14 cellular contexts compared by ENCODE assay signal in genomic region chr1:9676815-9677393, GRCh38. TPM values are rescaled to one million over a fixed set of nuclear protein-coding genes. Genes with fewer than 3 reads are reported as not detected.
A peak's percentile ranks its signal among the peaks of the same experiment; 100 is the strongest.
DNase-seq lines count a peak whose midpoint lies in the region; ATAC-seq and TF ChIP-seq lines count a peak whose summit lies in the region.
"Had no signal": no experiment of that assay in that cellular context is flagged by ENCODE, and none has a peak within 500 bp of the region (broad histone marks: within the 10 kb centered on the region; RNA-seq: fewer than 3 reads in every experiment).

No MANE protein-coding gene starts in this region.

- H3K4me1 Mint-ChIP-seq in activated T-cell treated with anti-CD3 and anti-CD28 coated beads, Interleukin-2, amount 50 U/mL, for 24 hours (ENCODE audit: low read depth), result peaks cover 63% of the 10 kb centered on the region

- no peak overlapping the region for H3K4me3 Mint-ChIP-seq in activated T-cell treated with anti-CD3 and anti-CD28 coated beads, Interleukin-2, amount 50 U/mL, for 24 hours
- H3K4me3 Mint-ChIP-seq: type B pancreatic cell had no signal

- CTCF ChIA-PET in Panc1 (lab: Charles Lee), result no interaction called here

- 65 to 66% methylated on average over 5 to 10 of the region's 10 CpGs for WGBS in transverse colon (ENCODE audit: low coverage in 1 of 2), 2 donors

- H3K27me3 Mint-ChIP-seq in activated T-cell treated with anti-CD3 and anti-CD28 coated beads, Interleukin-2, amount 50 U/mL, for 24 hours, result no peaks in the 10 kb centered on the region
- H3K27me3 Mint-ChIP-seq: type B pancreatic cell had no signal

- no TSS peak for BruUV-seq in Panc1 (replicated peaks; lab: Mats Ljungman, UMichigan)

- intact Hi-C loops in Panc1 (cut with micrococcal nuclease; ENCODE audit: unreplicated experiment) (no loop called here), transverse colon (cut with DNase I; ENCODE audit: low total_unique reads) (no loop called here)

- peaks cover 3% of the 10 kb centered on the region; the same call in 1 of the 2 replicates for H3K4me1 ChIP-seq in Panc1 (ENCODE audit: control insufficient read depth, insufficient read depth, low read length)
- no peaks in the 10 kb centered on the region for H3K4me1 ChIP-seq in transverse colon

- H3K27me3 ChIP-seq in Panc1 (ENCODE audit: control insufficient read depth, insufficient read depth, low read length), result no peaks in the 10 kb centered on the region
- H3K27me3 ChIP-seq in transverse colon, result no peaks in the 10 kb centered on the region
- H3K27me3 ChIP-seq in MG63, result no peaks in the 10 kb centered on the region
- H3K27me3 ChIP-seq: ovary had no signal

- in situ Hi-C loops in Panc1 (cut with HindIII; ENCODE audit: low pct_unique_long_range_greater_than_20kb, low sequenced_read_pairs) (no loop called here), ACHN (cut with HindIII; ENCODE audit: low pct_ligation_motif_present, low pct_unique_long_range_greater_than_20kb, low sequenced_read_pairs) (no loop called here), transverse colon (cut with MboI; ENCODE audit: low pct_ligation_motif_present in 1 of 4, low pct_unique_long_range_greater_than_20kb in 1 of 4, low sequenced_read_pairs in 3 of 4) (no loop called here)

- no peak for TF ChIP-seq EP300 in transverse colon (IDR thresholded peaks at IDR 0.05; ENCODE audit: low read depth)

- no peaks in the 10 kb centered on the region for H3K9me3 ChIP-seq in Panc1 (ENCODE audit: control insufficient read depth, insufficient read depth, low read depth, low read length)
- H3K9me3 ChIP-seq in transverse colon, result no peaks in the 10 kb centered on the region
- H3K9me3 ChIP-seq in MG63, result no peaks in the 10 kb centered on the region
- H3K9me3 ChIP-seq: ovary had no signal

- TF ChIP-seq POLR2A in transverse colon (IDR thresholded peaks at IDR 0.05), result no peak

- POLR2A ChIA-PET in Panc1 (lab: Charles Lee), result no interaction called here

- H3K36me3 ChIP-seq in Panc1 (ENCODE audit: control insufficient read depth, insufficient read depth, low read length), result no peaks in the 10 kb centered on the region
- H3K36me3 ChIP-seq in transverse colon, result no peaks in the 10 kb centered on the region
- H3K36me3 ChIP-seq in MG63, result no peaks in the 10 kb centered on the region
- H3K36me3 ChIP-seq: ovary had no signal

- ATAC-seq in Panc1, result peak; percentile 36; the same call in 1 of the 2 replicates
- peak; percentile 29 for ATAC-seq in stimulated activated naive CD8-positive, alpha-beta T cell treated with anti-CD3 and anti-CD28 coated beads, Interleukin-15, Interleukin-2, amounts not matched to agents 100 U/mL and 50 U/mL, for 24 hours

- peak overlapping the region; percentile 90 for H3K27ac Mint-ChIP-seq in activated T-cell treated with anti-CD3 and anti-CD28 coated beads, Interleukin-2, amount 50 U/mL, for 24 hours
- H3K27ac Mint-ChIP-seq: type B pancreatic cell had no signal

- peaks cover 79% of the 10 kb centered on the region for H3K36me3 Mint-ChIP-seq in activated T-cell treated with anti-CD3 and anti-CD28 coated beads, Interleukin-2, amount 50 U/mL, for 24 hours (ENCODE audit: low read depth)
- H3K36me3 Mint-ChIP-seq: type B pancreatic cell had no signal

- no peak for TF ChIP-seq CTCF in Panc1 (IDR thresholded peaks at IDR 0.05)
- TF ChIP-seq CTCF in choroid plexus epithelial cell (conservative IDR thresholded peaks at IDR 0.05; ENCODE audit: low read depth, low read length), result no peak
- no peak for TF ChIP-seq CTCF in transverse colon (IDR thresholded peaks at IDR 0.05)

- H3K9me3 Mint-ChIP-seq in activated T-cell treated with anti-CD3 and anti-CD28 coated beads, Interleukin-2, amount 50 U/mL, for 24 hours, result no peaks in the 10 kb centered on the region
- H3K9me3 Mint-ChIP-seq: type B pancreatic cell had no signal

- H3K4me3 ChIP-seq in Panc1 (ENCODE audit: low read depth in 2 of 2, low read length in 2 of 2) (no peak overlapping the region), choroid plexus epithelial cell (ENCODE audit: low read depth, low read length) (no peak overlapping the region), transverse colon (no peak overlapping the region), MG63 (no peak overlapping the region)
- H3K4me3 ChIP-seq: ovary had no signal

- DNase-seq in activated T-cell treated with anti-CD3 and anti-CD28 coated beads, Interleukin-2, amount 50 U/mL, for 24 hours, result no peak
- no peak for DNase-seq in activated T-cell treated with anti-CD3 and anti-CD28 coated beads, Interleukin-2, amount 50 U/mL, for 48 hours
- no peak for DNase-seq in Panc1 (ENCODE audit: low read depth, low spot score)
- peak; percentile 41 for DNase-seq in choroid plexus epithelial cell (ENCODE audit: low read depth)
- DNase-seq in stimulated activated naive CD8-positive, alpha-beta T cell treated with anti-CD3 and anti-CD28 coated beads, Interleukin-15, Interleukin-2, amounts not matched to agents 100 U/mL and 50 U/mL, for 24 hours, result no peak
- DNase-seq in ACHN, result no peak
- DNase-seq in transverse colon, result no peak
- no peak for DNase-seq in MG63
- DNase-seq: dermis blood vessel endothelial cell, NCI-H146, NCI-H524 treated with DMSO at 0.1 percent for 48 hours, ovary, RPMI8226 had no signal

- H3K27ac ChIP-seq in Panc1 (ENCODE audit: low read length), result no peak overlapping the region
- H3K27ac ChIP-seq in transverse colon, result no peak overlapping the region
- H3K27ac ChIP-seq: ovary had no signal

RNA-seq across cellular contexts. Expression of gene PIK3CD, which starts 25.4 kb away (rescaled TPM):
- total RNA-seq in Panc1 (2021; ENCODE audit: unreplicated experiment) (12.5 TPM), transverse colon (1 to 10 TPM in 3 of 4 donors, under 1 TPM in 1; 0.20 to 6.7 (median 4.1) TPM)
- 12.0 TPM for polyA plus RNA-seq in Panc1 (2012; ENCODE audit: insufficient read length)
- 0.47 and 2.9 TPM in 2 replicates for total RNA-seq in MG63 (2014; rRNA removed; shearing (Covaris generic); ENCODE audit: low replicate concordance)
